10 cellular contexts compared by ENCODE assay signal in the genomic region with DNA sequence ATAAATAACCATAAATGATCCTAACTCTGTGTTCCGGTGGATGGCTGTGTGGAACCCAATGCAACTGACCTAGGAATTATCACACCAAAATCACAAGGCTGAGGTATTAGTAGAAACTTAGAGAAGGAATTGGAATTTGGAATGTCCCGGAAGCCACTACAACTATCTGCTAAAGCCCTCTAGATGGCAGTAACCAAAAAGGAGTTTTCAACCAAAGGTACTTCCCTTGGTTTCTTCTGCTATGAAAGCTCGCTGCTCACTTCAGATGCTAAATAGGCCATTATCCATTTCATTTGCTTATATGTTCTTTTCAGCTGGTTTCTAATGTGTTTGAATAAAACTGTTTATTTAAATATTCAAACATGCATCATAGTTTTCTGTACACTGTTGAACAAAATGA.
DNase-seq lines count a peak whose midpoint lies in the region; FAIRE-seq and TF ChIP-seq lines count a peak whose summit lies in the region.
"Had no signal": no experiment of that assay in that cellular context is flagged by ENCODE, and none has a peak within 500 bp of the region (broad histone marks: within the 10 kb centered on the region; RNA-seq: fewer than 3 reads in every experiment).

No MANE protein-coding gene starts in this region.

- H3K4me2 ChIP-seq in PC-9: no peak overlapping the region

- peak; percentile 15 for TF ChIP-seq CTCF in left ventricle myocardium inferior (IDR thresholded peaks at IDR 0.05; ENCODE audit: borderline replicate concordance)
- TF ChIP-seq CTCF in PC-9 (conservative IDR thresholded peaks at IDR 0.05): peak; percentile 48; the same call in 1 of the 2 replicates
- no peak for TF ChIP-seq CTCF in fibroblast of mammary gland (conservative IDR thresholded peaks at IDR 0.05; ENCODE audit: control insufficient read depth, insufficient read depth, low read depth, low read length)

- H4K20me1 ChIP-seq in PC-9 (ENCODE audit: insufficient read depth): no peaks in the 10 kb centered on the region

- no peak for FAIRE-seq in urothelium cell line (lab: Jason Lieb, UNC)

- CTCF ChIA-PET in PC-9 (lab: Charles Lee): no interaction called here

- intact Hi-C loops in left ventricle myocardium inferior (cut with micrococcal nuclease) (no loop called here), cardiac septum (cut with DNase I) (no loop called here), PC-9 (cut with micrococcal nuclease; ENCODE audit: unreplicated experiment) (no loop called here)

- H3K36me3 ChIP-seq in left ventricle myocardium inferior (no peaks in the 10 kb centered on the region), PC-9 (ENCODE audit: low read depth) (no peaks in the 10 kb centered on the region)

- H3K79me2 ChIP-seq in PC-9 (ENCODE audit: low read depth): no peaks in the 10 kb centered on the region

- H3F3A ChIP-seq in PC-9 (ENCODE audit: insufficient read depth, low read depth): no peaks in the 10 kb centered on the region

- no peaks in the 10 kb centered on the region for H3K36me3 Mint-ChIP-seq in activated naive CD8-positive, alpha-beta T cell treated with anti-CD3 and anti-CD28 coated beads for 36 hours

- no peak overlapping the region for H3K27ac Mint-ChIP-seq in activated naive CD8-positive, alpha-beta T cell treated with anti-CD3 and anti-CD28 coated beads for 36 hours
- H3K27ac Mint-ChIP-seq: CD4-positive, alpha-beta T cell; stimulated activated naive CD8-positive, alpha-beta T cell treated with anti-CD3 and anti-CD28 coated beads, Interleukin-15, Interleukin-2, amounts not matched to agents 100 ng/mL and 50 ng/mL, for 24 hours had no signal

- BruUV-seq in PC-9 (replicated peaks; lab: Mats Ljungman, UMichigan): no TSS peak

- H3K4me3 Mint-ChIP-seq in activated naive CD8-positive, alpha-beta T cell treated with anti-CD3 and anti-CD28 coated beads for 36 hours: no peak overlapping the region
- H3K4me3 Mint-ChIP-seq: CD4-positive, alpha-beta T cell; stimulated activated naive CD8-positive, alpha-beta T cell treated with anti-CD3 and anti-CD28 coated beads, Interleukin-15, Interleukin-2, amounts not matched to agents 100 ng/mL and 50 ng/mL, for 24 hours had no signal

- H3K9me3 ChIP-seq in left ventricle myocardium inferior (replicated peaks): peaks cover 7% of the 10 kb centered on the region
- no peaks in the 10 kb centered on the region for H3K9me3 ChIP-seq in PC-9 (ENCODE audit: insufficient read depth, low read depth)

- no peaks in the 10 kb centered on the region for H3K27me3 Mint-ChIP-seq in activated naive CD8-positive, alpha-beta T cell treated with anti-CD3 and anti-CD28 coated beads for 36 hours
- H3K27me3 Mint-ChIP-seq: CD4-positive, alpha-beta T cell; stimulated activated naive CD8-positive, alpha-beta T cell treated with anti-CD3 and anti-CD28 coated beads, Interleukin-15, Interleukin-2, amounts not matched to agents 100 ng/mL and 50 ng/mL, for 24 hours had no signal

- H3K4me1 ChIP-seq in left ventricle myocardium inferior (no peaks in the 10 kb centered on the region), PC-9 (replicated peaks; ENCODE audit: insufficient read depth) (no peaks in the 10 kb centered on the region)

- DNase-seq in left ventricle myocardium inferior: no peak
- no peak for DNase-seq in cardiac septum (ENCODE audit: low spot score)
- DNase-seq in PC-9: no peak
- peak; percentile 8 for DNase-seq in fibroblast of mammary gland (ENCODE audit: low read depth)
- peak; percentile 5 for DNase-seq in urothelium cell line (ENCODE audit: low spot score)
- no peak for DNase-seq in NCI-H2107 treated with DMSO at 0.1 percent for 48 hours (lab: John Stamatoyannopoulos, UW; ENCODE audit: unreplicated experiment)
- no peak for DNase-seq in activated naive CD8-positive, alpha-beta T cell treated with anti-CD3 and anti-CD28 coated beads for 36 hours
- DNase-seq in stimulated activated CD4-positive, alpha-beta T cell treated with anti-CD3 and anti-CD28 coated beads, Interleukin-1b, Interleukin-23, amount 100 ng/mL, for 48 hours: no peak
- DNase-seq: CD4-positive, alpha-beta T cell had no signal

- H3K4me3 ChIP-seq in left ventricle myocardium inferior: no peak overlapping the region
- no peak overlapping the region for H3K4me3 ChIP-seq in PC-9
- no peak overlapping the region for H3K4me3 ChIP-seq in fibroblast of mammary gland (ENCODE audit: control insufficient read depth, low read depth, low read length)

- no peaks in the 10 kb centered on the region for H3K4me1 Mint-ChIP-seq in activated naive CD8-positive, alpha-beta T cell treated with anti-CD3 and anti-CD28 coated beads for 36 hours

- H3K27me3 ChIP-seq in left ventricle myocardium inferior (ENCODE audit: low read depth) (no peaks in the 10 kb centered on the region), PC-9 (ENCODE audit: insufficient read depth, low read depth) (no peaks in the 10 kb centered on the region)

- peaks cover 11% of the 10 kb centered on the region for H3K9me3 Mint-ChIP-seq in activated naive CD8-positive, alpha-beta T cell treated with anti-CD3 and anti-CD28 coated beads for 36 hours
- H3K9me3 Mint-ChIP-seq: stimulated activated naive CD8-positive, alpha-beta T cell treated with anti-CD3 and anti-CD28 coated beads, Interleukin-15, Interleukin-2, amounts not matched to agents 100 ng/mL and 50 ng/mL, for 24 hours had no signal

- POLR2A ChIA-PET in PC-9 (lab: Charles Lee; ENCODE audit: unreplicated experiment): no interaction called here

- H2AFZ ChIP-seq in PC-9: no peak overlapping the region

- no peak overlapping the region for H3K27ac ChIP-seq in left ventricle myocardium inferior (replicated peaks)
- no peak overlapping the region for H3K27ac ChIP-seq in PC-9

- H3K9me2 ChIP-seq in PC-9 (ENCODE audit: insufficient read depth): no peaks in the 10 kb centered on the region

Comparison
In these comparisons a context has a peak if more than half of its experiments do, and no peak if none do; other contexts are left out.
1. DNase-seq: peak in fibroblast of mammary gland (single experiment) and urothelium cell line (single experiment); none in left ventricle myocardium inferior (single experiment), cardiac septum (single experiment), PC-9 (0 of 2), NCI-H2107 treated with DMSO at 0.1 percent for 48 hours (single experiment), activated naive CD8-positive, alpha-beta T cell treated with anti-CD3 and anti-CD28 coated beads for 36 hours (single experiment) and stimulated activated CD4-positive, alpha-beta T cell treated with anti-CD3 and anti-CD28 coated beads, Interleukin-1b, Interleukin-23, amount 100 ng/mL, for 48 hours (single experiment).